In genomic region chr11:12695221-12695794, GRCh38 we compare ENCODE assay signal across 1 cellular context.
TF ChIP-seq lines count a peak whose summit lies in the region.

No MANE protein-coding gene starts in this region.

TF ChIP-seq in A549, 52 proteins besides CTCF, POLR2A, EP300 and RAD21 (continued from another document):
- no peak for TF ChIP-seq ELK1 (IDR thresholded peaks at IDR 0.05; ENCODE audit: low read depth, low read length)
- no peak for TF ChIP-seq ESRRA (IDR thresholded peaks at IDR 0.05; ENCODE audit: borderline replicate concordance, low read length)
- TF ChIP-seq RNF2 (IDR thresholded peaks at IDR 0.05; ENCODE audit: borderline replicate concordance, low read depth): no peak
- no peak for TF ChIP-seq BCL3 (IDR thresholded peaks at IDR 0.05)
- no peak for TF ChIP-seq HOXB13 (CRISPR knock-in tag; IDR thresholded peaks at IDR 0.05; ENCODE audit: low read depth)
- no peak for TF ChIP-seq GATA3 (IDR thresholded peaks at IDR 0.05; ENCODE audit: borderline replicate concordance)
